In genomic region chr11:134592391-134592990, GRCh38 we compare ENCODE assay signal across 9 cellular contexts.
DNase-seq lines count a peak whose midpoint lies in the region; ATAC-seq, FAIRE-seq and TF ChIP-seq lines count a peak whose summit lies in the region.
"Had no signal": no experiment of that assay in that cellular context is flagged by ENCODE, and none has a peak within 500 bp of the region (broad histone marks: within the 10 kb centered on the region; RNA-seq: fewer than 3 reads in every experiment).

No MANE protein-coding gene starts in this region.

- H3K4me3 ChIP-seq in MG63 (no peak overlapping the region), kidney (ENCODE audit: low read length in 2 of 2) (no peak overlapping the region), gastrocnemius medialis (no peak overlapping the region)

- no peaks in the 10 kb centered on the region for H3K9me3 Mint-ChIP-seq in stimulated activated naive CD8-positive, alpha-beta T cell treated with anti-CD3 and anti-CD28 coated beads, Interleukin-15, amount 100 ng/mL, for 72 hours
- H3K9me3 Mint-ChIP-seq: T-helper 1 cell treated with Interleukin-12 subunit alpha and Interleukin-12 subunit beta and Interleukin-4 antibody, amounts not matched to agents 30 μg/mL and 1 μg/mL, for 36 hours had no signal

- in situ Hi-C loops in gastrocnemius medialis (cut with MboI; ENCODE audit: low sequenced_read_pairs in 4 of 4), result no loop called here

- H3K9ac ChIP-seq in kidney (ENCODE audit: low read length in 2 of 2), result no peak overlapping the region

- no peak overlapping the region for H3K27ac Mint-ChIP-seq in stimulated activated naive CD8-positive, alpha-beta T cell treated with anti-CD3 and anti-CD28 coated beads, Interleukin-15, amount 100 ng/mL, for 72 hours
- H3K27ac Mint-ChIP-seq: T-helper 1 cell treated with Interleukin-12 subunit alpha and Interleukin-12 subunit beta and Interleukin-4 antibody, amounts not matched to agents 30 μg/mL and 1 μg/mL, for 36 hours had no signal

- H3K4me1 ChIP-seq in kidney (ENCODE audit: control insufficient read depth in 1 of 2, insufficient read depth in 1 of 2, low read depth in 1 of 2, low read length in 2 of 2) (no peaks in the 10 kb centered on the region), gastrocnemius medialis (no peaks in the 10 kb centered on the region)

- H3K27me3 Mint-ChIP-seq in stimulated activated naive CD8-positive, alpha-beta T cell treated with anti-CD3 and anti-CD28 coated beads, Interleukin-15, amount 100 ng/mL, for 72 hours, result peaks cover 29% of the 10 kb centered on the region

- H3K27me3 ChIP-seq in MG63 (peaks cover 4% of the 10 kb centered on the region; the same call in 1 of the 2 replicates), gastrocnemius medialis (peaks cover 0 to 4% (median 0%) of the 10 kb centered on the region in 3 donors)

- H3K9me3 ChIP-seq in MG63 (no peaks in the 10 kb centered on the region), kidney (ENCODE audit: control insufficient read depth in 1 of 2, low read length in 2 of 2) (no peaks in the 10 kb centered on the region), gastrocnemius medialis (no peaks in the 10 kb centered on the region)

- FAIRE-seq in kidney (lab: Jason Lieb, UNC), result no peak

- no peak overlapping the region for H3K27ac ChIP-seq in kidney (ENCODE audit: low read depth in 2 of 2, low read length in 2 of 2)
- H3K27ac ChIP-seq in gastrocnemius medialis, result no peak overlapping the region

- TF ChIP-seq CTCF in kidney (IDR thresholded peaks at IDR 0.05; ENCODE audit: borderline replicate concordance, extremely low read depth, insufficient read depth) (peak; percentile 53), gastrocnemius medialis (IDR thresholded peaks at IDR 0.05 in 4 of 5, conservative IDR thresholded peaks at IDR 0.05 in 1 of 5) (no peak)

- peak; percentile 83 for ATAC-seq in stimulated activated naive CD8-positive, alpha-beta T cell treated with anti-CD3 and anti-CD28 coated beads, Interleukin-15, amount 100 ng/mL, for 72 hours
- no peak for ATAC-seq in gastrocnemius medialis

- peak; percentile 14 for DNase-seq in NCI-H748 (lab: John Stamatoyannopoulos, UW; ENCODE audit: unreplicated experiment)
- DNase-seq in NCI-H748 treated with DMSO at 0.1 percent for 48 hours (lab: John Stamatoyannopoulos, UW), result no peak
- peak; percentile 22 for DNase-seq in MG63
- DNase-seq in activated CD8-positive, alpha-beta memory T cell treated with anti-CD3 and anti-CD28 coated beads, Interleukin-2, amount 50 U/mL, for 1 hour (ENCODE audit: extremely low read depth), result peak; percentile 3
- DNase-seq in kidney, result no peak
- DNase-seq in stimulated activated naive CD8-positive, alpha-beta T cell treated with anti-CD3 and anti-CD28 coated beads, Interleukin-15, amount 100 ng/mL, for 72 hours, result peak; percentile 50 to 53
- no peak for DNase-seq in gastrocnemius medialis
- no peak for DNase-seq in anterior cingulate cortex (lab: John Stamatoyannopoulos, UW)

- no peak overlapping the region for H3K4me3 Mint-ChIP-seq in stimulated activated naive CD8-positive, alpha-beta T cell treated with anti-CD3 and anti-CD28 coated beads, Interleukin-15, amount 100 ng/mL, for 72 hours
- H3K4me3 Mint-ChIP-seq: T-helper 1 cell treated with Interleukin-12 subunit alpha and Interleukin-12 subunit beta and Interleukin-4 antibody, amounts not matched to agents 30 μg/mL and 1 μg/mL, for 36 hours had no signal

- no peaks in the 10 kb centered on the region for H3K36me3 ChIP-seq in MG63
- H3K36me3 ChIP-seq in kidney (ENCODE audit: control insufficient read depth in 1 of 2, insufficient read depth in 2 of 2, low read length in 2 of 2), result no peaks in the 10 kb centered on the region
- H3K36me3 ChIP-seq in gastrocnemius medialis, result no peaks in the 10 kb centered on the region

- no peak for TF ChIP-seq POLR2A in gastrocnemius medialis (IDR thresholded peaks at IDR 0.05)

- H3K4me1 Mint-ChIP-seq in stimulated activated naive CD8-positive, alpha-beta T cell treated with anti-CD3 and anti-CD28 coated beads, Interleukin-15, amount 100 ng/mL, for 72 hours, result no peaks in the 10 kb centered on the region

- intact Hi-C loops in kidney (cut with DNase I) (no loop called here), gastrocnemius medialis (cut with DNase I; ENCODE audit: low total_unique reads) (no loop called here)

Comparison
In these comparisons a context has a peak if more than half of its experiments do, and no peak if none do; other contexts are left out.
1. DNase-seq: peak in NCI-H748 (single experiment), MG63 (single experiment), activated CD8-positive, alpha-beta memory T cell treated with anti-CD3 and anti-CD28 coated beads, Interleukin-2, amount 50 U/mL, for 1 hour (single experiment) and stimulated activated naive CD8-positive, alpha-beta T cell treated with anti-CD3 and anti-CD28 coated beads, Interleukin-15, amount 100 ng/mL, for 72 hours (2 of 2); none in NCI-H748 treated with DMSO at 0.1 percent for 48 hours (single experiment), kidney (single experiment), gastrocnemius medialis (0 of 2) and anterior cingulate cortex (0 of 58).